In the genomic region with DNA sequence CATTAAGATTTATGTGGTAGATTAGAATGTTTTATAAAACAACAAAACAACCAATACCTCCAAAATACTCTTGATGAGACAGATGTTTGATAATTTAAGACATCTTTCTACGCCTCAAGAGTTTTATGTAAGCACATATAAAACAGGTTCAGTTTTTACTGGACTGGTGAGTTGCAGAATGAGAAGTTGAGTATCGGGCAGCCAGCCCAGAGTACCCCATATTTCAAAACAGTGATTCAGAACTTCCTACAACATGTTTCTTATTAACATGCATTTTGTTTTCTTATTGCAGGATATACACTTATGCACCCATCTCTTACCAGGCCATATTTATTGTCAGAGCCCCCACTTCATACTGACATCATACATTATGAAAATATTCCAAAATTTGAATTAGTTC, we compare ENCODE assay signal across 23 cellular contexts.
DNase-seq lines count a peak whose midpoint lies in the region; ATAC-seq, FAIRE-seq and TF ChIP-seq lines count a peak whose summit lies in the region.
"Had no signal": no experiment of that assay in that cellular context is flagged by ENCODE, and none has a peak within 500 bp of the region (broad histone marks: within the 10 kb centered on the region; RNA-seq: fewer than 3 reads in every experiment).

No MANE protein-coding gene starts in this region.

- ATAC-seq in HG03175 (IDR thresholded peaks at IDR 0.05; ENCODE audit: unreplicated experiment), result no peak
- ATAC-seq: A549, GM23338 had no signal

- no peak overlapping the region for H3K4me3 ChIP-seq in AG09309 (ENCODE audit: control insufficient read depth, low read depth, low read length)
- no peak overlapping the region for H3K4me3 ChIP-seq in fibroblast of the aortic adventitia (ENCODE audit: low read depth, low read length)
- H3K4me3 ChIP-seq: A549, GM23338 had no signal

- FAIRE-seq in endometrium (lab: Jason Lieb, UNC), result peak; percentile 46
- FAIRE-seq: A549, GM12891, GM19239, H54 had no signal

- peak; percentile 27 for DNase-seq in AG09309 (ENCODE audit: low read depth)
- DNase-seq in fibroblast of the aortic adventitia (ENCODE audit: low read depth), result peak; percentile 10
- peak; percentile 6 for DNase-seq in iris pigment epithelial cell (ENCODE audit: low read depth)
- DNase-seq in NK-92 treated with Interleukin-12 subunit alpha and Interleukin-12 subunit beta, amount 100 ng/mL, for 24 hours (lab: John Stamatoyannopoulos, UW), result no peak
- no peak for DNase-seq in cerebellar cortex (ENCODE audit: low spot score)
- no peak for DNase-seq in SKM-1 treated with dmso at 0.1 percent for 144 hours (lab: John Stamatoyannopoulos, UW; ENCODE audit: unreplicated experiment)
- DNase-seq: BE2C; C1 segment of cervical spinal cord; CD4-positive, CD25-positive, alpha-beta regulatory T cell; CD8-positive, alpha-beta memory T cell; COR-L47; DMS 273 treated with DMSO at 0.1 percent for 48 hours; DMS53; DND-41; EL; HCEC 1CT had no signal

- TF ChIP-seq CTCF in AG09309 (IDR thresholded peaks at IDR 0.05; ENCODE audit: control insufficient read depth, insufficient read depth, low read depth, low read length, missing control alignments) (no peak), fibroblast of the aortic adventitia (IDR thresholded peaks at IDR 0.05; ENCODE audit: insufficient read depth, low read length) (no peak)

Comparison
In these comparisons a context has a peak if more than half of its experiments do, and no peak if none do; other contexts are left out.
1. DNase-seq: peak in AG09309 (single experiment), fibroblast of the aortic adventitia (single experiment) and iris pigment epithelial cell (single experiment); none in NK-92 treated with Interleukin-12 subunit alpha and Interleukin-12 subunit beta, amount 100 ng/mL, for 24 hours (single experiment), cerebellar cortex (single experiment) and SKM-1 treated with dmso at 0.1 percent for 144 hours (single experiment).